Comparison of ENCODE assay signal across 13 cellular contexts in the genomic region with DNA sequence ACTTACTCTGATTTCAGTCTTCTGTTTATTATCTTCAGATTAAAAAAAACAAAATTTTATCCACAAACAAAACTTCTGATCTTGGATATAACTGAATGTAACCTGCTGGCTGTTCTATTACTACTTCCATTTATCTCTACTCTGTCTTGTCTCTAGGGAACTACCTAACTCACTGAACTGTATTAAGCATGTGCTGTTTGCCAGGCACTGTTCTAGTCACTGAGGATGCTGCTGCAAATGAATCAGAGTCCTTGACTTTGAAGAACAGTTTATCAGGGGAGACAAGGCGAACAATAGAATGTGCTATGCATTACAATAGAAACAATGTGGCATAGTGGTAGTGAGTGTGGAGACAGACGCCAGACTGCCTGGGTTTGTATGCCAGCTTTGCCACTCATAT. TPM values are rescaled to one million over a fixed set of nuclear protein-coding genes. Genes with fewer than 3 reads are reported as not detected.
A peak's percentile ranks its signal among the peaks of the same experiment; 100 is the strongest.
DNase-seq lines count a peak whose midpoint lies in the region; ATAC-seq and TF ChIP-seq lines count a peak whose summit lies in the region.
"Had no signal": no experiment of that assay in that cellular context is flagged by ENCODE, and none has a peak within 500 bp of the region (broad histone marks: within the 10 kb centered on the region; RNA-seq: fewer than 3 reads in every experiment).

No MANE protein-coding gene starts in this region.

- peaks cover 3% of the 10 kb centered on the region; the same call in 1 of the 2 replicates for H3K36me3 ChIP-seq in Panc1 (ENCODE audit: control insufficient read depth, insufficient read depth, low read length)
- H3K36me3 ChIP-seq: cardiac muscle cell had no signal

- H3K9me3 ChIP-seq in Panc1 (ENCODE audit: control insufficient read depth, insufficient read depth, low read depth, low read length), result no peaks in the 10 kb centered on the region
- H3K9me3 ChIP-seq: heart right ventricle, SJSA1 had no signal

- in situ Hi-C loops in Panc1 (cut with HindIII; ENCODE audit: low pct_unique_long_range_greater_than_20kb, low sequenced_read_pairs), result no loop called here

- H3K27ac Mint-ChIP-seq in T-helper 2 cell treated with Interferon-gamma antibody and Interleukin-4, amounts not matched to agents 5 μg/mL and 100 μg/mL, for 36 hours, result peak overlapping the region; percentile 11
- peak overlapping the region; percentile 96 for H3K27ac Mint-ChIP-seq in effector memory CD8-positive, alpha-beta T cell
- peak overlapping the region; percentile 96 for H3K27ac Mint-ChIP-seq in stimulated activated effector memory CD8-positive, alpha-beta T cell treated with anti-CD3 and anti-CD28 coated beads, Interleukin-12 subunit alpha, Interleukin-12 subunit beta, amount 100 ng/mL, for 72 hours

- 0 out of 2 replicates have a peak overlapping the region, but pooled peaks have one; percentile 13 for H3K27ac ChIP-seq in Panc1 (ENCODE audit: low read length)
- H3K27ac ChIP-seq: SJSA1 had no signal

- intact Hi-C loops in Panc1 (cut with micrococcal nuclease; ENCODE audit: unreplicated experiment), result no loop called here

- POLR2A ChIA-PET in Panc1 (lab: Charles Lee), result no interaction called here

- H3K27me3 ChIP-seq in Panc1 (ENCODE audit: control insufficient read depth, insufficient read depth, low read length), result no peaks in the 10 kb centered on the region
- H3K27me3 ChIP-seq: cardiac muscle cell, heart right ventricle, SJSA1 had no signal

- peak overlapping the region; percentile 10 for H3K4me3 Mint-ChIP-seq in T-helper 2 cell treated with Interferon-gamma antibody and Interleukin-4, amounts not matched to agents 5 μg/mL and 100 μg/mL, for 36 hours
- peak overlapping the region in 1 of 2 donors; percentile 13 for H3K4me3 Mint-ChIP-seq in effector memory CD8-positive, alpha-beta T cell
- peak overlapping the region; percentile 80 for H3K4me3 Mint-ChIP-seq in stimulated activated effector memory CD8-positive, alpha-beta T cell treated with anti-CD3 and anti-CD28 coated beads, Interleukin-12 subunit alpha, Interleukin-12 subunit beta, amount 100 ng/mL, for 72 hours
- H3K4me3 Mint-ChIP-seq: H9 had no signal

- TF ChIP-seq CTCF in Panc1 (IDR thresholded peaks at IDR 0.05), result no peak

- peaks cover 14% of the 10 kb centered on the region for H3K4me1 ChIP-seq in Panc1 (ENCODE audit: control insufficient read depth, insufficient read depth, low read length)

- peaks cover 4% of the 10 kb centered on the region for H3K36me3 Mint-ChIP-seq in T-helper 2 cell treated with Interferon-gamma antibody and Interleukin-4, amounts not matched to agents 5 μg/mL and 100 μg/mL, for 36 hours (ENCODE audit: low read depth)
- H3K36me3 Mint-ChIP-seq in effector memory CD8-positive, alpha-beta T cell (ENCODE audit: insufficient read depth), result peaks cover 27% of the 10 kb centered on the region
- peaks cover 25% of the 10 kb centered on the region for H3K36me3 Mint-ChIP-seq in stimulated activated effector memory CD8-positive, alpha-beta T cell treated with anti-CD3 and anti-CD28 coated beads, Interleukin-12 subunit alpha, Interleukin-12 subunit beta, amount 100 ng/mL, for 72 hours

- H3K9me3 Mint-ChIP-seq in T-helper 2 cell treated with Interferon-gamma antibody and Interleukin-4, amounts not matched to agents 5 μg/mL and 100 μg/mL, for 36 hours, result no peaks in the 10 kb centered on the region
- H3K9me3 Mint-ChIP-seq in effector memory CD8-positive, alpha-beta T cell, result no peaks in the 10 kb centered on the region
- H3K9me3 Mint-ChIP-seq in stimulated activated effector memory CD8-positive, alpha-beta T cell treated with anti-CD3 and anti-CD28 coated beads, Interleukin-12 subunit alpha, Interleukin-12 subunit beta, amount 100 ng/mL, for 72 hours, result no peaks in the 10 kb centered on the region
- H3K9me3 Mint-ChIP-seq: H9 had no signal

- H3K27me3 Mint-ChIP-seq in T-helper 2 cell treated with Interferon-gamma antibody and Interleukin-4, amounts not matched to agents 5 μg/mL and 100 μg/mL, for 36 hours (ENCODE audit: low read depth), result peaks cover 5% of the 10 kb centered on the region
- H3K27me3 Mint-ChIP-seq in effector memory CD8-positive, alpha-beta T cell, result no peaks in the 10 kb centered on the region

- H3K4me3 ChIP-seq in Panc1 (ENCODE audit: low read depth in 2 of 2, low read length in 2 of 2), result no peak overlapping the region
- H3K4me3 ChIP-seq: cardiac muscle cell, heart right ventricle, SJSA1 had no signal

- H3K4me1 Mint-ChIP-seq in T-helper 2 cell treated with Interferon-gamma antibody and Interleukin-4, amounts not matched to agents 5 μg/mL and 100 μg/mL, for 36 hours (ENCODE audit: low read depth), result peaks cover 21% of the 10 kb centered on the region
- H3K4me1 Mint-ChIP-seq in effector memory CD8-positive, alpha-beta T cell (ENCODE audit: low read depth in 2 of 2), result peaks cover 9 to 22% of the 10 kb centered on the region in 2 donors
- H3K4me1 Mint-ChIP-seq in stimulated activated effector memory CD8-positive, alpha-beta T cell treated with anti-CD3 and anti-CD28 coated beads, Interleukin-12 subunit alpha, Interleukin-12 subunit beta, amount 100 ng/mL, for 72 hours, result peaks cover 29% of the 10 kb centered on the region

- no peak for DNase-seq in T-helper 2 cell treated with Interferon-gamma antibody and Interleukin-4, amounts not matched to agents 5 μg/mL and 100 μg/mL, for 36 hours (ENCODE audit: low spot score)
- no peak for DNase-seq in T-helper 2 cell
- DNase-seq in Panc1 (ENCODE audit: low read depth, low spot score), result no peak
- DNase-seq in effector memory CD8-positive, alpha-beta T cell, result no peak
- DNase-seq in stimulated activated effector memory CD8-positive, alpha-beta T cell treated with anti-CD3 and anti-CD28 coated beads, Interleukin-12 subunit alpha, Interleukin-12 subunit beta, amount 100 ng/mL, for 72 hours (ENCODE audit: low spot score in 2 of 2), result no peak
- DNase-seq in occipital lobe (lab: John Stamatoyannopoulos, UW), result no peak
- no peak for DNase-seq in cerebellar cortex (ENCODE audit: low spot score)
- DNase-seq in HUDEP-2 (lab: John Stamatoyannopoulos, UW; ENCODE audit: unreplicated experiment in 76 of 76), result no peak
- DNase-seq: H9, heart right ventricle had no signal

- ATAC-seq in Panc1, result no peak
- ATAC-seq in effector memory CD8-positive, alpha-beta T cell (replicated peaks), result no peak
- no peak for ATAC-seq in stimulated activated effector memory CD8-positive, alpha-beta T cell treated with anti-CD3 and anti-CD28 coated beads, Interleukin-12 subunit alpha, Interleukin-12 subunit beta, amount 100 ng/mL, for 72 hours
- ATAC-seq: heart right ventricle had no signal

- CTCF ChIA-PET in Panc1 (lab: Charles Lee), result interaction anchor here (0.6 kb wide), 1 partner anchor 72 kb away, joined by 4 read pairs; no protein-coding TSS in a partner anchor

- no TSS peak for BruUV-seq in Panc1 (replicated peaks; lab: Mats Ljungman, UMichigan)

RNA-seq across cellular contexts. Expression of gene ANKRD40, which starts 2.3 kb away (rescaled TPM):
- total RNA-seq in Panc1 (2021; ENCODE audit: unreplicated experiment) (57.2 TPM), occipital lobe (31.4 TPM)
- polyA plus RNA-seq in Panc1 (2012; ENCODE audit: insufficient read length), result 28.2 TPM

RNA-seq across cellular contexts. Expression of gene LUC7L3, which starts 9.4 kb away (rescaled TPM):
- 136 TPM for total RNA-seq in Panc1 (2021; ENCODE audit: unreplicated experiment)
- 97.6 TPM for polyA plus RNA-seq in Panc1 (2012; ENCODE audit: insufficient read length)
- 141 TPM for total RNA-seq in occipital lobe

RNA-seq across cellular contexts. Expression of gene ANKRD40CL, which starts 57.3 kb away (rescaled TPM):
- not detected for total RNA-seq in Panc1 (2021; ENCODE audit: unreplicated experiment)
- not detected for polyA plus RNA-seq in Panc1 (2012; ENCODE audit: insufficient read length)
- total RNA-seq in occipital lobe, result not detected
- total RNA-seq: cardiac muscle cell, H9, heart right ventricle, myocyte, SJSA1 had no signal
- polyA plus RNA-seq: cardiac muscle cell, heart right ventricle had no signal

Comparison
In these comparisons a context has a peak if more than half of its experiments do, and no peak if none do; other contexts are left out.
1. H3K27ac Mint-ChIP-seq: peak in every context shown above with its lines; median percentile 96 in effector memory CD8-positive, alpha-beta T cell; 96 in stimulated activated effector memory CD8-positive, alpha-beta T cell treated with anti-CD3 and anti-CD28 coated beads, Interleukin-12 subunit alpha, Interleukin-12 subunit beta, amount 100 ng/mL, for 72 hours; 11 in T-helper 2 cell treated with Interferon-gamma antibody and Interleukin-4, amounts not matched to agents 5 μg/mL and 100 μg/mL, for 36 hours.